In genomic region chr7:54260868-54261475, GRCh38 we compare ENCODE assay signal across 22 cellular contexts.
DNase-seq lines count a peak whose midpoint lies in the region; ATAC-seq, FAIRE-seq and TF ChIP-seq lines count a peak whose summit lies in the region.
"Had no signal": no experiment of that assay in that cellular context is flagged by ENCODE, and none has a peak within 500 bp of the region (broad histone marks: within the 10 kb centered on the region; RNA-seq: fewer than 3 reads in every experiment).

No MANE protein-coding gene starts in this region.

- no peak for FAIRE-seq in endothelial cell of umbilical vein (lab: Jason Lieb, UNC)

- peaks cover 5% of the 10 kb centered on the region for H3K9me3 Mint-ChIP-seq in activated T-helper 17 cell treated with anti-CD3 and anti-CD28 coated beads, Interleukin-2, amount 50 U/mL, for 72 hours
- H3K9me3 Mint-ChIP-seq: GM23338 had no signal

- H4K20me1 ChIP-seq in endothelial cell of umbilical vein (replicated peaks; ENCODE audit: control insufficient read depth, extremely low read depth, insufficient read depth, low read length): no peaks in the 10 kb centered on the region

- H3K4me2 ChIP-seq in endothelial cell of umbilical vein (ENCODE audit: insufficient read depth, low read length): peak overlapping the region; percentile 17
- H3K4me2 ChIP-seq: A549, GM23338 had no signal

- DNase-seq in A172 (ENCODE audit: low spot score): peak; percentile 77
- peak; percentile 19 for DNase-seq in MG63
- DNase-seq in endothelial cell of umbilical vein (ENCODE audit: low read depth, low spot score): peak; percentile 53
- peak; percentile 97 for DNase-seq in kidney tubule cell (ENCODE audit: low spot score)
- DNase-seq in GDM1 (lab: John Stamatoyannopoulos, UW): no peak
- no peak for DNase-seq in activated gamma-delta T cell treated with Interleukin-2 at 50 U/mL for 16 hours
- DNase-seq: activated CD4-positive, alpha-beta T cell treated with anti-CD3 and anti-CD28 coated beads, Interleukin-2, amount 10 ng/mL, durations not matched to agents 7 days and 5 days; activated naive CD8-positive, alpha-beta T cell treated with anti-CD3 and anti-CD28 coated beads for 36 hours; activated T-cell treated with anti-CD3 and anti-CD28 coated beads, Interleukin-2, amount 50 U/mL, for 4 hours; head of caudate nucleus; islet precursor cell; nucleus accumbens; sigmoid colon; stimulated activated CD4-positive, alpha-beta T cell treated with anti-CD3 and anti-CD28 coated beads, Interleukin-4, amount 100 ng/mL, for 4 hours; thyroid gland had no signal

- H3K79me2 ChIP-seq in endothelial cell of umbilical vein (ENCODE audit: control insufficient read depth, insufficient read depth, low read length): no peaks in the 10 kb centered on the region

- CTCF ChIA-PET in endothelial cell of umbilical vein (lab: Charles Lee): no interaction called here

- TF ChIP-seq POLR2A in endothelial cell of umbilical vein (IDR thresholded peaks at IDR 0.05; ENCODE audit: low read depth, low read length): no peak

- no peaks in the 10 kb centered on the region for H3K9me1 ChIP-seq in endothelial cell of umbilical vein (replicated peaks; ENCODE audit: control insufficient read depth, extremely low read depth, insufficient read depth, low read length)

- no peak overlapping the region for H3K4me3 ChIP-seq in MG63
- no peak overlapping the region for H3K4me3 ChIP-seq in endothelial cell of umbilical vein (replicated peaks in 1 of 3; ENCODE audit: insufficient read depth in 1 of 3, low read depth in 1 of 3, low read length in 3 of 3)
- H3K4me3 ChIP-seq: A549, GM23338, sigmoid colon, thyroid gland had no signal

- no peak overlapping the region for H3K9ac ChIP-seq in endothelial cell of umbilical vein (replicated peaks; ENCODE audit: extremely low read depth, insufficient read depth, low read length)

- POLR2A ChIA-PET in endothelial cell of umbilical vein (lab: Charles Lee): no interaction called here

- TF ChIP-seq CTCF in endothelial cell of umbilical vein (IDR thresholded peaks at IDR 0.05; ENCODE audit: extremely low read depth in 1 of 2, insufficient read depth in 1 of 2, low read depth in 1 of 2, low read length in 2 of 2): no peak

- no peaks in the 10 kb centered on the region for H3K27me3 Mint-ChIP-seq in activated T-helper 17 cell treated with anti-CD3 and anti-CD28 coated beads, Interleukin-2, amount 50 U/mL, for 72 hours
- H3K27me3 Mint-ChIP-seq: activated CD4-positive, alpha-beta T cell treated with anti-CD3 and anti-CD28 coated beads, Interleukin-2, amount 10 ng/mL, durations not matched to agents 7 days and 5 days; activated naive CD8-positive, alpha-beta T cell treated with anti-CD3 and anti-CD28 coated beads for 36 hours; central memory CD8-positive, alpha-beta T cell had no signal

- H3K36me3 ChIP-seq in MG63: no peaks in the 10 kb centered on the region
- no peaks in the 10 kb centered on the region for H3K36me3 ChIP-seq in endothelial cell of umbilical vein (ENCODE audit: control insufficient read depth in 2 of 2, extremely low read depth in 1 of 2, insufficient read depth in 2 of 2, low read length in 2 of 2)
- H3K36me3 ChIP-seq: sigmoid colon, thyroid gland had no signal

- H2AFZ ChIP-seq in endothelial cell of umbilical vein (ENCODE audit: low read depth, low read length): peak overlapping the region; percentile 11
- H2AFZ ChIP-seq: GM23338 had no signal

- H3K27ac Mint-ChIP-seq in activated T-helper 17 cell treated with anti-CD3 and anti-CD28 coated beads, Interleukin-2, amount 50 U/mL, for 72 hours: no peak overlapping the region
- H3K27ac Mint-ChIP-seq: activated CD4-positive, alpha-beta T cell treated with anti-CD3 and anti-CD28 coated beads, Interleukin-2, amount 10 ng/mL, durations not matched to agents 7 days and 5 days; activated naive CD8-positive, alpha-beta T cell treated with anti-CD3 and anti-CD28 coated beads for 36 hours; GM23338; T-helper 2 cell treated with Interferon-gamma antibody and Interleukin-4, amounts not matched to agents 5 μg/mL and 100 μg/mL, for 36 hours had no signal

- no peaks in the 10 kb centered on the region for H3K27me3 ChIP-seq in MG63
- no peaks in the 10 kb centered on the region for H3K27me3 ChIP-seq in endothelial cell of umbilical vein (ENCODE audit: control insufficient read depth in 2 of 2, insufficient read depth in 2 of 2, low read length in 2 of 2)
- H3K27me3 ChIP-seq: sigmoid colon, thyroid gland had no signal

- H3K4me1 Mint-ChIP-seq in activated T-helper 17 cell treated with anti-CD3 and anti-CD28 coated beads, Interleukin-2, amount 50 U/mL, for 72 hours: no peaks in the 10 kb centered on the region
- H3K4me1 Mint-ChIP-seq: activated CD4-positive, alpha-beta T cell treated with anti-CD3 and anti-CD28 coated beads, Interleukin-2, amount 10 ng/mL, durations not matched to agents 7 days and 5 days; activated naive CD8-positive, alpha-beta T cell treated with anti-CD3 and anti-CD28 coated beads for 36 hours; central memory CD8-positive, alpha-beta T cell; GM23338 had no signal

- no peaks in the 10 kb centered on the region for H3K36me3 Mint-ChIP-seq in activated T-helper 17 cell treated with anti-CD3 and anti-CD28 coated beads, Interleukin-2, amount 50 U/mL, for 72 hours (ENCODE audit: low read depth)
- H3K36me3 Mint-ChIP-seq: activated naive CD8-positive, alpha-beta T cell treated with anti-CD3 and anti-CD28 coated beads for 36 hours had no signal

- H3K9me3 ChIP-seq in MG63 (peaks cover 4% of the 10 kb centered on the region; the same call in 1 of the 2 replicates), endothelial cell of umbilical vein (replicated peaks; ENCODE audit: control insufficient read depth, insufficient read depth, low read length) (peaks cover 2% of the 10 kb centered on the region)
- H3K9me3 ChIP-seq: A549, thyroid gland had no signal

- no peak overlapping the region for H3K4me3 Mint-ChIP-seq in activated T-helper 17 cell treated with anti-CD3 and anti-CD28 coated beads, Interleukin-2, amount 50 U/mL, for 72 hours
- H3K4me3 Mint-ChIP-seq: activated CD4-positive, alpha-beta T cell treated with anti-CD3 and anti-CD28 coated beads, Interleukin-2, amount 10 ng/mL, durations not matched to agents 7 days and 5 days; activated naive CD8-positive, alpha-beta T cell treated with anti-CD3 and anti-CD28 coated beads for 36 hours; activated T-cell treated with anti-CD3 and anti-CD28 coated beads, Interleukin-2, amount 50 U/mL, for 4 hours; central memory CD8-positive, alpha-beta T cell; GM23338; T-helper 2 cell treated with Interferon-gamma antibody and Interleukin-4, amounts not matched to agents 5 μg/mL and 100 μg/mL, for 36 hours had no signal

- peaks cover 5% of the 10 kb centered on the region for H3K4me1 ChIP-seq in endothelial cell of umbilical vein (ENCODE audit: control insufficient read depth, extremely low read depth, insufficient read depth, low read length)
- H3K4me1 ChIP-seq: A549, sigmoid colon, thyroid gland had no signal

- H3K27ac ChIP-seq in endothelial cell of umbilical vein (ENCODE audit: insufficient read depth, low read depth, low read length): peak overlapping the region; percentile 45
- H3K27ac ChIP-seq: A549, sigmoid colon, thyroid gland had no signal

- no peak for ATAC-seq in activated T-helper 17 cell treated with anti-CD3 and anti-CD28 coated beads, Interleukin-2, amount 50 U/mL, for 72 hours (replicated peaks)
- no peak for ATAC-seq in GM21367 (IDR thresholded peaks at IDR 0.05; ENCODE audit: unreplicated experiment)
- ATAC-seq: A549; activated T-cell treated with anti-CD3 and anti-CD28 coated beads, Interleukin-2, amount 50 U/mL, for 4 hours; GM23338; Right ventricle myocardium inferior had no signal

- dilution Hi-C loops in endothelial cell of umbilical vein (cut with MboI; ENCODE audit: extremely low pct_ligation_motif_present, low sequenced_read_pairs): no loop called here

- intact Hi-C loops in endothelial cell of umbilical vein (cut with micrococcal nuclease): no loop called here

- BruUV-seq in endothelial cell of umbilical vein (replicated peaks; lab: Mats Ljungman, UMichigan): no TSS peak

TF ChIP-seq in endothelial cell of umbilical vein, 7 proteins besides CTCF, POLR2A, EP300 and RAD21:
- TF ChIP-seq JUN (IDR thresholded peaks at IDR 0.05; ENCODE audit: borderline replicate concordance, insufficient read depth, insufficient read length, low read depth) (peak; percentile 62), GATA2 (IDR thresholded peaks at IDR 0.05; ENCODE audit: insufficient read depth, insufficient read length, low read depth, low read length) (no peak), FOS (IDR thresholded peaks at IDR 0.05; ENCODE audit: borderline replicate concordance, insufficient read depth, low read length) (no peak), MYC (IDR thresholded peaks at IDR 0.05; ENCODE audit: low read depth, low read length) (no peak), EZH2 (IDR thresholded peaks at IDR 0.05; ENCODE audit: borderline replicate concordance, low read depth, low read length, severe bottlenecking) (no peak), MAX (IDR thresholded peaks at IDR 0.05; ENCODE audit: insufficient read depth, insufficient read length) (no peak)

Comparison
In these comparisons a context has a peak if more than half of its experiments do, and no peak if none do; other contexts are left out.
1. DNase-seq: peak in A172 (single experiment), MG63 (single experiment), endothelial cell of umbilical vein (single experiment) and kidney tubule cell (single experiment); none in GDM1 (single experiment) and activated gamma-delta T cell treated with Interleukin-2 at 50 U/mL for 16 hours (single experiment).